Comparison of ENCODE assay signal across 1 cellular context in genomic region chr4:174828845-174829701, GRCh38.
TF ChIP-seq lines count a peak whose summit lies in the region.

Gene GLRA3 (minus strand): TSS chr4:174829247. CDS start chr4:174828811, 436 bp downstream.

TF ChIP-seq in WTC11, 78 proteins besides CTCF, POLR2A, EP300 and RAD21 (continued from another document):
- TF ChIP-seq ZNF425 (CRISPR knock-in tag; conservative IDR thresholded peaks at IDR 0.05) (no peak), ARID4B (CRISPR knock-in tag; IDR thresholded peaks at IDR 0.05; ENCODE audit: borderline replicate concordance) (peak; percentile 97), FOXK1 (CRISPR knock-in tag; IDR thresholded peaks at IDR 0.05) (0 out of 2 replicates have a peak, but pooled peaks have one; percentile 44), TEAD1 (CRISPR knock-in tag; IDR thresholded peaks at IDR 0.05) (peak; percentile 89), CREM (CRISPR knock-in tag; IDR thresholded peaks at IDR 0.05) (peak; percentile 38; the same call in 1 of the 2 replicates), NR3C1 (CRISPR knock-in tag; conservative IDR thresholded peaks at IDR 0.05; ENCODE audit: low read depth) (no peak), TEAD4 (CRISPR knock-in tag; IDR thresholded peaks at IDR 0.05) (peak; percentile 85), ZNF281 (CRISPR knock-in tag; IDR thresholded peaks at IDR 0.05) (0 out of 2 replicates have a peak, but pooled peaks have one; percentile 44), ZNF219 (CRISPR knock-in tag; IDR thresholded peaks at IDR 0.05; ENCODE audit: borderline replicate concordance) (no peak), NFYB (CRISPR knock-in tag; conservative IDR thresholded peaks at IDR 0.05; ENCODE audit: low read depth) (peak; percentile 56; the same call in 1 of the 2 replicates), ZNF138 (CRISPR knock-in tag; conservative IDR thresholded peaks at IDR 0.05) (0 out of 2 replicates have a peak, but pooled peaks have one; percentile 66), PRRX2 (CRISPR knock-in tag; IDR thresholded peaks at IDR 0.05) (no peak), SP1 (CRISPR knock-in tag; conservative IDR thresholded peaks at IDR 0.05) (peak; percentile 58), FOXJ3 (CRISPR knock-in tag; IDR thresholded peaks at IDR 0.05; ENCODE audit: borderline replicate concordance) (no peak), RELA (CRISPR knock-in tag; IDR thresholded peaks at IDR 0.05; ENCODE audit: borderline replicate concordance) (no peak), ETV6 (CRISPR knock-in tag; IDR thresholded peaks at IDR 0.05) (peak; percentile 85), ZSCAN18 (CRISPR knock-in tag; IDR thresholded peaks at IDR 0.05) (no peak), MYBL2 (CRISPR knock-in tag; IDR thresholded peaks at IDR 0.05) (no peak; the same call in 1 of the 2 replicates)
- TF ChIP-seq, protein P1, sequence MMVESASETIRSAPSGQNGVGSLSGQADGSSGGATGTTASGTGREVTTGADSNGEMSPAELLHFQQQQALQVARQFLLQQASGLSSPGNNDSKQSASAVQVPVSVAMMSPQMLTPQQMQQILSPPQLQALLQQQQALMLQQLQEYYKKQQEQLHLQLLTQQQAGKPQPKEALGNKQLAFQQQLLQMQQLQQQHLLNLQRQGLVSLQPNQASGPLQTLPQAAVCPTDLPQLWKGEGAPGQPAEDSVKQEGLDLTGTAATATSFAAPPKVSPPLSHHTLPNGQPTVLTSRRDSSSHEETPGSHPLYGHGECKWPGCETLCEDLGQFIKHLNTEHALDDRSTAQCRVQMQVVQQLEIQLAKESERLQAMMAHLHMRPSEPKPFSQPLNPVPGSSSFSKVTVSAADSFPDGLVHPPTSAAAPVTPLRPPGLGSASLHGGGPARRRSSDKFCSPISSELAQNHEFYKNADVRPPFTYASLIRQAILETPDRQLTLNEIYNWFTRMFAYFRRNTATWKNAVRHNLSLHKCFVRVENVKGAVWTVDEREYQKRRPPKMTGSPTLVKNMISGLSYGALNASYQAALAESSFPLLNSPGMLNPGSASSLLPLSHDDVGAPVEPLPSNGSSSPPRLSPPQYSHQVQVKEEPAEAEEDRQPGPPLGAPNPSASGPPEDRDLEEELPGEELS (CRISPR knock-in tag; IDR thresholded peaks at IDR 0.05): peak; percentile 75; the same call in 1 of the 2 replicates
- TF ChIP-seq, protein P2, sequence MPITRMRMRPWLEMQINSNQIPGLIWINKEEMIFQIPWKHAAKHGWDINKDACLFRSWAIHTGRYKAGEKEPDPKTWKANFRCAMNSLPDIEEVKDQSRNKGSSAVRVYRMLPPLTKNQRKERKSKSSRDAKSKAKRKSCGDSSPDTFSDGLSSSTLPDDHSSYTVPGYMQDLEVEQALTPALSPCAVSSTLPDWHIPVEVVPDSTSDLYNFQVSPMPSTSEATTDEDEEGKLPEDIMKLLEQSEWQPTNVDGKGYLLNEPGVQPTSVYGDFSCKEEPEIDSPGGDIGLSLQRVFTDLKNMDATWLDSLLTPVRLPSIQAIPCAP (CRISPR knock-in tag; IDR thresholded peaks at IDR 0.05): no peak
